17 cellular contexts compared by ENCODE assay signal in the genomic region with DNA sequence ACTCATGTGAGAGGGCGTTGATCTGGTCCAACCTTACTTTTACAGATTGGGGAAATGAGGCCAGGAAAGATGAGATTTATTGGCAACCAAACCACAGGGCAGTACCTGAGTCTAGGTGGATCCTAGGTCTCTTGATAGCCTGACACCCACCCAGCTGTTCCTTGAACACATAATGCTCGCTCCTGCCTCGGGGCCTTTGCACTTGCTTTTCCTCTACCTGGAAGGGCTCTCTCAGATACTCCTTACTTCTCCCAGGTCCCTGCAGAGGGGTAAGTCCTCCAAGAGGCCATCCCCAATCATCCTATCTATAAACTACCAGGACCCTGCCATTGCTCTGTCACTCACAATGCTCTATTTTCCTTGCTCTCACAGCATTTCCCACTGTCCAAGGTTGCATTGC. TPM values are rescaled to one million over a fixed set of nuclear protein-coding genes. Genes with fewer than 3 reads are reported as not detected.
DNase-seq lines count a peak whose midpoint lies in the region; ATAC-seq and TF ChIP-seq lines count a peak whose summit lies in the region.
"Had no signal": no experiment of that assay in that cellular context is flagged by ENCODE, and none has a peak within 500 bp of the region (broad histone marks: within the 10 kb centered on the region; RNA-seq: fewer than 3 reads in every experiment).

No MANE protein-coding gene starts in this region.

- H3K9me3 Mint-ChIP-seq in activated naive CD8-positive, alpha-beta T cell treated with anti-CD3 and anti-CD28 coated beads, Interleukin-2, amount 50 U/mL, for 24 hours, result peaks cover 10% of the 10 kb centered on the region
- peaks cover 7% of the 10 kb centered on the region for H3K9me3 Mint-ChIP-seq in activated naive CD8-positive, alpha-beta T cell treated with anti-CD3 and anti-CD28 coated beads for 36 hours
- H3K9me3 Mint-ChIP-seq in chondrocyte (ENCODE audit: low read depth) (peaks cover 6% of the 10 kb centered on the region), memory B cell (peaks cover 6% of the 10 kb centered on the region)
- H3K9me3 Mint-ChIP-seq: HFFc6 had no signal

- H3K27ac Mint-ChIP-seq in activated naive CD8-positive, alpha-beta T cell treated with anti-CD3 and anti-CD28 coated beads, Interleukin-2, amount 50 U/mL, for 24 hours, result peak overlapping the region; percentile 40
- no peak overlapping the region for H3K27ac Mint-ChIP-seq in activated naive CD8-positive, alpha-beta T cell treated with anti-CD3 and anti-CD28 coated beads for 36 hours
- H3K27ac Mint-ChIP-seq in chondrocyte (ENCODE audit: unreplicated experiment), result no peak overlapping the region
- peak overlapping the region; percentile 68 for H3K27ac Mint-ChIP-seq in memory B cell
- H3K27ac Mint-ChIP-seq: B cell; CD4-positive, CD25-positive, alpha-beta regulatory T cell; CD8-positive, alpha-beta T cell; GM23338; H9; HFFc6 had no signal

- peaks cover 47% of the 10 kb centered on the region for H3K36me3 Mint-ChIP-seq in activated naive CD8-positive, alpha-beta T cell treated with anti-CD3 and anti-CD28 coated beads, Interleukin-2, amount 50 U/mL, for 24 hours (ENCODE audit: low read depth)
- peaks cover 40% of the 10 kb centered on the region for H3K36me3 Mint-ChIP-seq in activated naive CD8-positive, alpha-beta T cell treated with anti-CD3 and anti-CD28 coated beads for 36 hours
- H3K36me3 Mint-ChIP-seq in chondrocyte (ENCODE audit: low read depth), result peaks cover 46% of the 10 kb centered on the region
- H3K36me3 Mint-ChIP-seq in memory B cell, result peaks cover 46% of the 10 kb centered on the region

- no peak for TF ChIP-seq CTCF in chondrocyte (IDR thresholded peaks at IDR 0.05)

- H3K4me1 Mint-ChIP-seq in activated naive CD8-positive, alpha-beta T cell treated with anti-CD3 and anti-CD28 coated beads, Interleukin-2, amount 50 U/mL, for 24 hours, result peaks cover 2% of the 10 kb centered on the region
- H3K4me1 Mint-ChIP-seq in activated naive CD8-positive, alpha-beta T cell treated with anti-CD3 and anti-CD28 coated beads for 36 hours, result peaks cover under 1% of the 10 kb centered on the region
- H3K4me1 Mint-ChIP-seq in chondrocyte (ENCODE audit: low read depth) (peaks cover 5% of the 10 kb centered on the region), memory B cell (peaks cover 1% of the 10 kb centered on the region)

- no peak for ATAC-seq in activated naive CD8-positive, alpha-beta T cell treated with anti-CD3 and anti-CD28 coated beads, Interleukin-2, amount 50 U/mL, for 24 hours
- no peak for ATAC-seq in memory B cell (ENCODE audit: low read depth)
- ATAC-seq: CD8-positive, alpha-beta T cell; GM23338; HCT116 had no signal

- DNase-seq in activated naive CD8-positive, alpha-beta T cell treated with anti-CD3 and anti-CD28 coated beads, Interleukin-2, amount 50 U/mL, for 24 hours, result no peak
- no peak for DNase-seq in activated naive CD8-positive, alpha-beta T cell treated with anti-CD3 and anti-CD28 coated beads for 36 hours
- peak; percentile 32 for DNase-seq in chondrocyte (ENCODE audit: low spot score)
- DNase-seq in memory B cell (ENCODE audit: low spot score in 2 of 2), result no peak
- DNase-seq in NCI-H1436 (lab: John Stamatoyannopoulos, UW), result no peak
- DNase-seq in NCI-H2029 (lab: John Stamatoyannopoulos, UW), result no peak
- DNase-seq: Caco-2; CD4-positive, CD25-positive, alpha-beta regulatory T cell; CD8-positive, alpha-beta T cell; DMS153; DND-41; H9; HFFc6 had no signal

- no peak overlapping the region for H3K4me3 Mint-ChIP-seq in activated naive CD8-positive, alpha-beta T cell treated with anti-CD3 and anti-CD28 coated beads, Interleukin-2, amount 50 U/mL, for 24 hours
- H3K4me3 Mint-ChIP-seq in activated naive CD8-positive, alpha-beta T cell treated with anti-CD3 and anti-CD28 coated beads for 36 hours, result no peak overlapping the region
- H3K4me3 Mint-ChIP-seq in chondrocyte (ENCODE audit: unreplicated experiment) (no peak overlapping the region), memory B cell (no peak overlapping the region)
- H3K4me3 Mint-ChIP-seq: B cell; CD4-positive, CD25-positive, alpha-beta regulatory T cell; CD8-positive, alpha-beta T cell; GM23338; H9; HFFc6 had no signal

- H3K27me3 Mint-ChIP-seq in activated naive CD8-positive, alpha-beta T cell treated with anti-CD3 and anti-CD28 coated beads, Interleukin-2, amount 50 U/mL, for 24 hours, result no peaks in the 10 kb centered on the region
- no peaks in the 10 kb centered on the region for H3K27me3 Mint-ChIP-seq in activated naive CD8-positive, alpha-beta T cell treated with anti-CD3 and anti-CD28 coated beads for 36 hours
- H3K27me3 Mint-ChIP-seq in chondrocyte (ENCODE audit: low read depth) (no peaks in the 10 kb centered on the region), memory B cell (no peaks in the 10 kb centered on the region)
- H3K27me3 Mint-ChIP-seq: B cell; CD4-positive, CD25-positive, alpha-beta regulatory T cell had no signal

RNA-seq across cellular contexts. Expression of gene ZNF575, which starts 7.4 kb away (rescaled TPM):
- total RNA-seq in activated naive CD8-positive, alpha-beta T cell treated with anti-CD3 and anti-CD28 coated beads for 36 hours, result 1 to 10 TPM; 2.0 to 2.2 TPM
- total RNA-seq in chondrocyte, result 4.1 to 6.0 TPM (median 5.1 TPM) in 3 replicates
- total RNA-seq: H4, H9 had no signal

RNA-seq across cellular contexts. Expression of gene ETHE1, which starts 13.4 kb away (rescaled TPM):
- 10 to 100 TPM; 41.5 to 44.8 TPM for total RNA-seq in activated naive CD8-positive, alpha-beta T cell treated with anti-CD3 and anti-CD28 coated beads for 36 hours
- 31.5 to 38.9 TPM (median 33.0 TPM) in 3 replicates for total RNA-seq in chondrocyte

RNA-seq across cellular contexts. Expression of gene XRCC1, which starts 34.9 kb away (rescaled TPM):
- 10 to 100 TPM; 35.4 to 36.8 TPM for total RNA-seq in activated naive CD8-positive, alpha-beta T cell treated with anti-CD3 and anti-CD28 coated beads for 36 hours
- total RNA-seq in chondrocyte, result 22.8 to 30.5 TPM (median 30.4 TPM) in 3 replicates

RNA-seq across cellular contexts. Expression of gene PINLYP, which starts 35.2 kb away (rescaled TPM):
- total RNA-seq in activated naive CD8-positive, alpha-beta T cell treated with anti-CD3 and anti-CD28 coated beads for 36 hours, result 10 to 100 TPM; 14.3 to 16.8 TPM
- 0.51 to 2.3 TPM (median 1.6 TPM) in 3 replicates for total RNA-seq in chondrocyte
- total RNA-seq: Caco-2; CD4-positive, CD25-positive, alpha-beta regulatory T cell; H4 had no signal

RNA-seq across cellular contexts. Expression of gene PHLDB3, which starts 35.8 kb away (rescaled TPM):
- total RNA-seq in activated naive CD8-positive, alpha-beta T cell treated with anti-CD3 and anti-CD28 coated beads for 36 hours, result 10 to 100 TPM; 12.7 to 13.1 TPM
- total RNA-seq in chondrocyte, result 4.5 to 8.1 TPM (median 7.0 TPM) in 3 replicates

Comparison
In these comparisons a context has a peak if more than half of its experiments do, and no peak if none do; other contexts are left out.
1. H3K27ac Mint-ChIP-seq: peak in activated naive CD8-positive, alpha-beta T cell treated with anti-CD3 and anti-CD28 coated beads, Interleukin-2, amount 50 U/mL, for 24 hours (single experiment) and memory B cell (single experiment); none in activated naive CD8-positive, alpha-beta T cell treated with anti-CD3 and anti-CD28 coated beads for 36 hours (single experiment) and chondrocyte (single experiment).